8 cellular contexts compared by ENCODE assay signal in the genomic region with DNA sequence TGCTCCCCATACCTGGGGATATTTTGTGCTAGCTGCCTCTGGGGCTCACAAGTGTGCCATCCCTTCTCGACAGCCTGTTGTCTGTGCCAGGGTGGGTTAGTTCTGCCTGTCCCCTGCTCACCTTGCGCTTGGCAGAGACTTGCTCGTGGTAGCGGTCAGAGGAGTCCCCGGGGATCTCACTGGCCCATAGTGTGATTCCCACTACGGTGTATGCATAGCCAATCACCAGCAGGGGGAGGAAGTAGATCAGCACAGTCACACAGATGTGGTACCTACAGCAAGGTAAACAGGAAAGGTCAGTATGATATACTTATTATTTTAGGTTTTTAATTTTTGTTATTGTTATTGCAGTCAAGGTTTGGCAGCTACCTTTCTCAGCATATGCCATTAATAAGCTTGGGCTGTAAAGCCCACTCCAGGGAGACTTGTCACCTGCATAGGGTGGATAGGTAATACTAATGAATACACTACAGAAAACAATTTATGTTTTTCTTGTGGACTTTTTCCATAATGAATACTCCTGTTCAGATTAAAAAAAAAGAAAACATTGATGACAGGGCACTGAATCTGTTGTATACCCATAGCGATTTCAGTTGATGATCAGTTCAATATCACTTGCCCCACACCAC.
DNase-seq lines count a peak whose midpoint lies in the region; ATAC-seq and TF ChIP-seq lines count a peak whose summit lies in the region.

No MANE protein-coding gene starts in this region.

- WGBS in neuronal stem cell (ENCODE audit: extremely low coverage in 2 of 2, insufficient read length in 2 of 2, insufficient replicate concordance in 1 of 2), 2 donors, result no CpG with 5 or more reads among the region's 7 CpGs

- no peak overlapping the region for H3K4ac ChIP-seq in neuronal stem cell (ENCODE audit: low read length)

- no peak overlapping the region for H4K91ac ChIP-seq in neuronal stem cell (ENCODE audit: low read depth, low read length, poor library complexity)

- H3K27me3 ChIP-seq in neuronal stem cell (ENCODE audit: control insufficient read depth in 3 of 3, insufficient read depth in 3 of 3, low read depth in 1 of 3, low read length in 3 of 3), result no peaks in the 10 kb centered on the region

- H2AFZ ChIP-seq in neuronal stem cell (ENCODE audit: low read length), result no peak overlapping the region

- no peak overlapping the region for H3K4me3 ChIP-seq in cardiac fibroblast (replicated peaks in 1 of 2; ENCODE audit: low read depth in 2 of 2, low read length in 2 of 2)
- H3K4me3 ChIP-seq in neuronal stem cell (ENCODE audit: low read length in 2 of 2), result no peak overlapping the region

- H2BK15ac ChIP-seq in neuronal stem cell (ENCODE audit: low read length), result no peak overlapping the region

- no peak overlapping the region for H3K23ac ChIP-seq in neuronal stem cell (ENCODE audit: low read depth, low read length, poor library complexity)

- no peak overlapping the region for H3K9ac ChIP-seq in neuronal stem cell (ENCODE audit: low read depth, low read length, poor library complexity)

- H3K9me3 ChIP-seq in neuronal stem cell (replicated peaks in 1 of 2; ENCODE audit: control insufficient read depth in 2 of 2, insufficient read depth in 1 of 2, low read depth in 1 of 2, low read length in 2 of 2), result no peaks in the 10 kb centered on the region

- H2BK5ac ChIP-seq in neuronal stem cell (ENCODE audit: low read length), result no peak overlapping the region

- H3K36me3 ChIP-seq in neuronal stem cell (replicated peaks in 1 of 2; ENCODE audit: control insufficient read depth in 2 of 2, insufficient read depth in 2 of 2, low read length in 2 of 2), result no peaks in the 10 kb centered on the region

- no peak overlapping the region for H3K4me2 ChIP-seq in neuronal stem cell (ENCODE audit: insufficient read depth, low read length, poor library complexity, severe bottlenecking)

- DNase-seq in DMS53 treated with DMSO at 0.1 percent for 48 hours (lab: John Stamatoyannopoulos, UW; ENCODE audit: unreplicated experiment) (peak; percentile 57), NCI-H510A treated with DMSO at 0.1 percent for 48 hours (lab: John Stamatoyannopoulos, UW) (peak; percentile 86), cardiac fibroblast (ENCODE audit: low read depth in 2 of 2) (peak; percentile 37 to 41), neuronal stem cell (ENCODE audit: low spot score) (peak; percentile 15), HK-2 (ENCODE audit: unreplicated experiment) (no peak)
- DNase-seq in activated effector memory CD4-positive, alpha-beta T cell treated with anti-CD3 and anti-CD28 coated beads, Interleukin-2, amount 50 U/mL, for 16 hours, result no peak

- H3K27ac ChIP-seq in neuronal stem cell (replicated peaks; ENCODE audit: low read length), result no peak overlapping the region

- TF ChIP-seq CTCF in cardiac fibroblast (IDR thresholded peaks at IDR 0.05; ENCODE audit: low read depth, low read length), result peak; percentile 69

- peaks cover 0 to 5% of the 10 kb centered on the region in 2 donors for H3K4me1 ChIP-seq in neuronal stem cell (ENCODE audit: control insufficient read depth in 2 of 2, insufficient read depth in 1 of 2, low read depth in 1 of 2, low read length in 2 of 2)

- no peak overlapping the region for H4K8ac ChIP-seq in neuronal stem cell (ENCODE audit: low read depth, low read length)

- no peak overlapping the region for H2BK120ac ChIP-seq in neuronal stem cell (ENCODE audit: low read depth, low read length)

- no peak overlapping the region for H3K14ac ChIP-seq in neuronal stem cell (ENCODE audit: low read length)

- no peak overlapping the region for H2AK5ac ChIP-seq in neuronal stem cell (ENCODE audit: low read depth, low read length)

- no peak overlapping the region for H2BK12ac ChIP-seq in neuronal stem cell (ENCODE audit: low read length)

- no peaks in the 10 kb centered on the region for H3K79me1 ChIP-seq in neuronal stem cell (ENCODE audit: low read depth, low read length)

- ATAC-seq in GM19025 (IDR thresholded peaks at IDR 0.05; ENCODE audit: low read depth, unreplicated experiment), result peak; percentile 69
- ATAC-seq in HG03066 (IDR thresholded peaks at IDR 0.05; ENCODE audit: low read depth, unreplicated experiment), result peak; percentile 65

- H3K18ac ChIP-seq in neuronal stem cell (ENCODE audit: low read length), result no peak overlapping the region

Comparison
In these comparisons a context has a peak if more than half of its experiments do, and no peak if none do; other contexts are left out.
1. DNase-seq: peak in DMS53 treated with DMSO at 0.1 percent for 48 hours (single experiment), NCI-H510A treated with DMSO at 0.1 percent for 48 hours (single experiment), cardiac fibroblast (2 of 2) and neuronal stem cell (single experiment); none in HK-2 (single experiment) and activated effector memory CD4-positive, alpha-beta T cell treated with anti-CD3 and anti-CD28 coated beads, Interleukin-2, amount 50 U/mL, for 16 hours (single experiment).